8 cellular contexts compared by ENCODE assay signal in the genomic region with DNA sequence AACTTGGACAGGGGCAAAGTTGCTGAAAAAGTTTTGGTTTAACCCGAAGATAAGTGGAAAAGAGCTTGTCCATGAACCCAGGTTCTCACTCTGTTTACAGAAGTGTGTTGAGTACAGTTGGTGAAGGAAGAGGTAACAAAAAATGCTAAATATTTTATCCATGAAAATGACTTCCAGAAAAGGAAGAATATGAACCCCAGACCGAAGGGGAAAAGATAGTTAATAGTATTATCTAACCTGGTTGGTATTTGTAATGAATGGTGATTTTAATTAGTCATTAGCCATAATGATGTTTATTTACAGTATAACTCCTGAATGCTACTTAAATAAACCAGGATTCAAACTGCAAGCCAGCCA. TPM values are rescaled to one million over a fixed set of nuclear protein-coding genes. Genes with fewer than 3 reads are reported as not detected.
DNase-seq lines count a peak whose midpoint lies in the region; ATAC-seq and TF ChIP-seq lines count a peak whose summit lies in the region.

No MANE protein-coding gene starts in this region.

- H3K9me3 Mint-ChIP-seq in T-cell = no peaks in the 10 kb centered on the region

- ATAC-seq in T-cell (replicated peaks in 1 of 4) (no peak), gastrocnemius medialis (no peak), HG02938 (IDR thresholded peaks at IDR 0.05; ENCODE audit: unreplicated experiment) (no peak)

- peaks cover 8 to 69% of the 10 kb centered on the region in 2 donors for H3K36me3 ChIP-seq in gastrocnemius medialis

- H3K4me3 ChIP-seq in fibroblast of mammary gland (ENCODE audit: control insufficient read depth, low read depth, low read length) (peak overlapping the region; percentile 79), gastrocnemius medialis (peak overlapping the region; percentile 49 to 54 (median 52))

- peaks cover 19% of the 10 kb centered on the region for H3K36me3 Mint-ChIP-seq in T-cell

- CTCF ChIA-PET in T-cell (lab: Charles Lee) = interaction anchor here in 1 of 2 donors (1.0 to 2.0 kb wide), 5 partner anchors 13 to 273 kb away, joined by 3 to 10 read pairs (median 5); a partner anchor contains a TSS

- no peak for TF ChIP-seq CTCF in GM13976 (IDR thresholded peaks at IDR 0.05; ENCODE audit: borderline replicate concordance, control extremely low read depth, extremely low read depth, insufficient read depth, missing control alignments)
- TF ChIP-seq CTCF in fibroblast of mammary gland (conservative IDR thresholded peaks at IDR 0.05; ENCODE audit: control insufficient read depth, insufficient read depth, low read depth, low read length) = no peak
- no peak for TF ChIP-seq CTCF in gastrocnemius medialis (IDR thresholded peaks at IDR 0.05 in 4 of 5, conservative IDR thresholded peaks at IDR 0.05 in 1 of 5)
- TF ChIP-seq CTCF in GM10266 (IDR thresholded peaks at IDR 0.05; ENCODE audit: control insufficient read depth, insufficient read depth, low read depth, missing control alignments) = no peak

- peak overlapping the region; percentile 89 to 97 for H3K27ac Mint-ChIP-seq in T-cell

- no peaks in the 10 kb centered on the region for H3K27me3 ChIP-seq in gastrocnemius medialis

- peak overlapping the region; percentile 51 to 70 (median 62) for H3K27ac ChIP-seq in gastrocnemius medialis

- peak overlapping the region; percentile 97 to 99 (median 98) for H3K4me3 Mint-ChIP-seq in T-cell

- no peak for TF ChIP-seq POLR2A in gastrocnemius medialis (IDR thresholded peaks at IDR 0.05)

- DNase-seq in GM13976 (ENCODE audit: low spot score) = peak; percentile 29
- no peak for DNase-seq in T-cell
- no peak for DNase-seq in fibroblast of mammary gland (ENCODE audit: low read depth)
- no peak for DNase-seq in gastrocnemius medialis
- DNase-seq in GM10266 (ENCODE audit: extremely low spot score) = no peak
- DNase-seq in central memory CD4-positive, alpha-beta T cell = no peak
- DNase-seq in amygdala (lab: John Stamatoyannopoulos, UW) = no peak

- intact Hi-C loops in gastrocnemius medialis (cut with DNase I; ENCODE audit: low total_unique reads) = no loop called here

- no peaks in the 10 kb centered on the region for H3K9me3 ChIP-seq in gastrocnemius medialis

- in situ Hi-C loops in GM13976 (cut with MboI; ENCODE audit: low sequenced_read_pairs, unreplicated experiment) (loop anchor here (25.0 kb wide), 1 partner anchor 101 kb away; no protein-coding TSS in a partner anchor), gastrocnemius medialis (cut with MboI; ENCODE audit: low sequenced_read_pairs in 4 of 4) (loop anchor here in 1 of 4 donors (25.0 kb wide), 2 partner anchors 101 to 276 kb away; a partner anchor contains a TSS)

- POLR2A ChIA-PET in T-cell (lab: Charles Lee) = interaction anchor here in 1 of 2 donors (0.6 to 2.7 kb wide), 5 partner anchors 39 to 158 kb away, joined by 3 to 12 read pairs (median 3); a partner anchor contains a TSS

- no peaks in the 10 kb centered on the region for H3K27me3 Mint-ChIP-seq in T-cell

- peaks cover 29 to 37% (median 33%) of the 10 kb centered on the region in 3 donors for H3K4me1 Mint-ChIP-seq in T-cell

- no peaks in the 10 kb centered on the region for H3K4me1 ChIP-seq in gastrocnemius medialis

RNA-seq across cellular contexts. Expression of a gene that starts 0.6 kb away (rescaled TPM):
- total RNA-seq in T-cell (10 to 100 TPM in 3 of 5 donors, 1 to 10 TPM in 2; 9.3 to 18.1 (median 10.4) TPM), gastrocnemius medialis (1 to 10 TPM in 3 of 4 donors, under 1 TPM in 1; 0.32 to 5.6 (median 2.5) TPM)

RNA-seq across cellular contexts. Expression of a gene that starts 17.3 kb away (rescaled TPM):
- total RNA-seq in T-cell (not detected), gastrocnemius medialis (not detected)

RNA-seq across cellular contexts. Expression of a gene that starts 22.7 kb away (rescaled TPM):
- 1,000 to 10,000 TPM; 2,693 to 4,491 (median 3,278) TPM for total RNA-seq in T-cell
- not detected for total RNA-seq in gastrocnemius medialis

RNA-seq across cellular contexts. Expression of a gene that starts 40.1 kb away (rescaled TPM):
- 10 to 100 TPM; 51.5 to 82.2 (median 80.1) TPM for total RNA-seq in T-cell
- total RNA-seq in gastrocnemius medialis = 100 to 1,000 TPM; 135 to 162 (median 145) TPM

Comparison
In these comparisons a context has a peak if more than half of its experiments do, and no peak if none do; other contexts are left out.
1. RNA of a gene that starts 22.7 kb away (total RNA-seq): 2,693 to 4,491 TPM in T-cell; not detected in gastrocnemius medialis; every median in the first group is over 1,000 times any median in the second.